Comparison of ENCODE assay signal across 8 cellular contexts in genomic region chr7:129824291-129825004, GRCh38.
DNase-seq lines count a peak whose midpoint lies in the region; TF ChIP-seq lines count a peak whose summit lies in the region.

No MANE protein-coding gene starts in this region.

- H3K4me3 Mint-ChIP-seq in activated naive CD8-positive, alpha-beta T cell = peak overlapping the region; percentile 86

- TF ChIP-seq CTCF in kidney epithelial cell (IDR thresholded peaks at IDR 0.05; ENCODE audit: insufficient read depth, low read length, poor library complexity, severe bottlenecking) = no peak
- TF ChIP-seq CTCF in tibial artery (IDR thresholded peaks at IDR 0.05) = no peak

- no peak overlapping the region for H3K27ac Mint-ChIP-seq in activated naive CD8-positive, alpha-beta T cell

- no peaks in the 10 kb centered on the region for H3K27me3 ChIP-seq in kidney epithelial cell (ENCODE audit: control insufficient read depth, insufficient read depth, low read length)
- no peaks in the 10 kb centered on the region for H3K27me3 ChIP-seq in tibial artery

- H3K4me1 ChIP-seq in tibial artery = peaks cover 0 to 24% (median 11%) of the 10 kb centered on the region in 4 donors

- H3K4me1 Mint-ChIP-seq in activated naive CD8-positive, alpha-beta T cell (ENCODE audit: low read depth) = peaks cover 6% of the 10 kb centered on the region

- no peaks in the 10 kb centered on the region for H3K9me3 Mint-ChIP-seq in activated naive CD8-positive, alpha-beta T cell (ENCODE audit: low read depth)

- intact Hi-C loops in tibial artery (cut with DNase I; ENCODE audit: low total_unique reads) = loop anchor here (2.0 to 10.0 kb wide), 5 partner anchors 124 to 460 kb away; partner anchors contain the start of gene NRF1

- DNase-seq in activated T-cell treated with anti-CD3 and anti-CD28 coated beads, Interleukin-2, amount 50 U/mL, for 1 hour = peak; percentile 32
- DNase-seq in activated T-cell treated with anti-CD3 and anti-CD28 coated beads, Interleukin-2, amount 50 U/mL, for 48 hours = no peak
- DNase-seq in kidney epithelial cell (ENCODE audit: low read depth) = no peak
- no peak for DNase-seq in tibial artery
- no peak for DNase-seq in germinal center (ENCODE audit: low spot score)
- DNase-seq in SK-N-DZ (ENCODE audit: low spot score) = no peak
- DNase-seq in inferior parietal cortex (ENCODE audit: extremely low spot score) = no peak

- H3K4me3 ChIP-seq in kidney epithelial cell (ENCODE audit: low read depth, low read length) (peak overlapping the region; percentile 63), tibial artery (peak overlapping the region; percentile 59 to 70)

- peaks cover 1% of the 10 kb centered on the region for H3K27me3 Mint-ChIP-seq in activated naive CD8-positive, alpha-beta T cell

- peak overlapping the region; percentile 78 to 81 for H3K27ac ChIP-seq in tibial artery

- no peaks in the 10 kb centered on the region for H3K36me3 Mint-ChIP-seq in activated naive CD8-positive, alpha-beta T cell

- no peaks in the 10 kb centered on the region for H3K9me3 ChIP-seq in tibial artery

- H3K36me3 ChIP-seq in kidney epithelial cell (ENCODE audit: control insufficient read depth, insufficient read depth, low read length) (no peaks in the 10 kb centered on the region), tibial artery (no peaks in the 10 kb centered on the region)
